In the genomic region with DNA sequence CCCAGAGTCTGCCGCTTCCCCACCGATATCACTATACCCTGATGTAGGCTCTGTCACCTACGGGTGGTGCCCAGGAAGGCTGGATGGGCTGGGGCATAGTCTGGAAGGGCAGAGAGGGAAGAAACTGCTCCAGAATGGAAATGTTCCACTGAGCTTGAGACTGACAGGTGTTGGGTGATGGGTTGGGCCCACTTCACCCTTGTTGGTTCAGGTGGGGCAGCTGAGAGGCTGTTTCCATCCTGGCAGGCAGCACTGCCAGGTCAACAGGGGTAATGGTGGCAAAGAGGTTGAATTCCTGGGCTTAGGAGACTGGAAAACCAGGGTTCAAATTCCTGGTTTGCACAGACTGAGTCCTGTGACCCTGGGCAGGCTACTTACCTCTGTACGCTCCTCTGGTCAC, we compare ENCODE assay signal across 27 cellular contexts.
"Had no signal": no experiment of that assay in that cellular context is flagged by ENCODE, and none has a peak within 500 bp of the region (broad histone marks: within the 10 kb centered on the region; RNA-seq: fewer than 3 reads in every experiment).

No MANE protein-coding gene starts in this region.

- H3K4me1 ChIP-seq: ascending aorta, parathyroid adenoma, suprapubic skin, tibial artery had no signal

- ATAC-seq: gastrocnemius medialis; right cardiac atrium; stimulated activated naive CD8-positive, alpha-beta T cell treated with anti-CD3 and anti-CD28 coated beads, Interleukin-15, amount 100 ng/mL, for 72 hours had no signal

- H3K4me2 ChIP-seq: hepatocyte had no signal

- H3K9me3 ChIP-seq: ascending aorta, gastrocnemius medialis, suprapubic skin, tibial artery had no signal

- H3K27me3 ChIP-seq: ascending aorta, brain microvascular endothelial cell, dorsolateral prefrontal cortex, gastrocnemius medialis, hepatocyte, suprapubic skin, tibial artery had no signal

- DNase-seq: activated CD4-positive, alpha-beta memory T cell treated with anti-CD3 and anti-CD28 coated beads for 36 hours; activated CD4-positive, alpha-beta T cell treated with anti-CD3 and anti-CD28 coated beads, Interleukin-2, amount 10 ng/mL, durations not matched to agents 24 days and 14 days; activated CD4-positive, CD25-positive, alpha-beta regulatory T cell treated with anti-CD3 and anti-CD28 coated beads, Interleukin-2, amount 50 U/mL, for 72 hours; activated CD8-positive, alpha-beta memory T cell treated with anti-CD3 and anti-CD28 coated beads, Interleukin-2, amount 50 U/mL, for 4 hours; activated gamma-delta T cell; activated naive CD4-positive, alpha-beta T cell treated with anti-CD3 and anti-CD28 coated beads, Interleukin-2, amount 10 ng/mL, durations not matched to agents 7 days and 5 days; activated naive CD8-positive, alpha-beta T cell treated with anti-CD3 and anti-CD28 coated beads, Interleukin-2, amount 10 ng/mL, durations not matched to agents 7 days and 5 days; activated T-cell treated with anti-CD3 and anti-CD28 coated beads, Interleukin-2, amount 50 U/mL, for 1 hour; brain microvascular endothelial cell; dorsolateral prefrontal cortex; effector memory CD4-positive, alpha-beta T cell; erythroblast; gastrocnemius medialis; islet precursor cell; naive B cell; nephron progenitor cell; occipital lobe; right cardiac atrium; stimulated activated CD4-positive, alpha-beta T cell treated with anti-CD3 and anti-CD28 coated beads, Interleukin-2, amount 100 ng/mL, for 48 hours; stimulated activated naive CD8-positive, alpha-beta T cell treated with anti-CD3 and anti-CD28 coated beads, Interleukin-15, amount 100 ng/mL, for 72 hours; T-helper 2 cell; tibial artery had no signal

- H3K4me3 ChIP-seq: ascending aorta, coronary artery, dorsolateral prefrontal cortex, gastrocnemius medialis, hepatocyte, suprapubic skin, tibial artery had no signal

- H3K27ac ChIP-seq: ascending aorta, brain microvascular endothelial cell, coronary artery, gastrocnemius medialis, hepatocyte, parathyroid adenoma, suprapubic skin, tibial artery had no signal

- H3K9ac ChIP-seq: parathyroid adenoma had no signal
